In genomic region chr1:45198185-45198584, GRCh38 we compare ENCODE assay signal across 1 cellular context.
TF ChIP-seq lines count a peak whose summit lies in the region.

No MANE protein-coding gene starts in this region.

TF ChIP-seq in HEK293, 187 proteins besides CTCF, POLR2A, EP300 and RAD21 (continued from another document):
- TF ChIP-seq ZBTB11 (tag by site-specific recombination; conservative IDR thresholded peaks at IDR 0.05; ENCODE audit: low read depth) (no peak), SETDB1 (IDR thresholded peaks at IDR 0.05; ENCODE audit: insufficient read length, low read length) (peak; percentile 87), PRDM10 (tag by site-specific recombination; IDR thresholded peaks at IDR 0.05) (no peak), ZNF518A (tag by site-specific recombination; conservative IDR thresholded peaks at IDR 0.05; ENCODE audit: low read depth) (0 out of 2 replicates have a peak, but pooled peaks have one; percentile 22), KLF16 (tag by site-specific recombination; IDR thresholded peaks at IDR 0.05) (no peak), ZNF121 (tag by site-specific recombination; IDR thresholded peaks at IDR 0.05) (no peak), ZNF514 (tag by site-specific recombination; IDR thresholded peaks at IDR 0.05) (no peak), ZNF629 (tag by site-specific recombination; IDR thresholded peaks at IDR 0.05) (no peak), ZNF701 (tag by site-specific recombination; IDR thresholded peaks at IDR 0.05) (no peak), ZNF658 (tag by site-specific recombination; IDR thresholded peaks at IDR 0.05) (no peak), ZNF843 (tag by site-specific recombination; IDR thresholded peaks at IDR 0.05) (no peak)
TF ChIP-seq in HEK293: peak in this region for 2.
